1 cellular context compared by ENCODE assay signal in the genomic region with DNA sequence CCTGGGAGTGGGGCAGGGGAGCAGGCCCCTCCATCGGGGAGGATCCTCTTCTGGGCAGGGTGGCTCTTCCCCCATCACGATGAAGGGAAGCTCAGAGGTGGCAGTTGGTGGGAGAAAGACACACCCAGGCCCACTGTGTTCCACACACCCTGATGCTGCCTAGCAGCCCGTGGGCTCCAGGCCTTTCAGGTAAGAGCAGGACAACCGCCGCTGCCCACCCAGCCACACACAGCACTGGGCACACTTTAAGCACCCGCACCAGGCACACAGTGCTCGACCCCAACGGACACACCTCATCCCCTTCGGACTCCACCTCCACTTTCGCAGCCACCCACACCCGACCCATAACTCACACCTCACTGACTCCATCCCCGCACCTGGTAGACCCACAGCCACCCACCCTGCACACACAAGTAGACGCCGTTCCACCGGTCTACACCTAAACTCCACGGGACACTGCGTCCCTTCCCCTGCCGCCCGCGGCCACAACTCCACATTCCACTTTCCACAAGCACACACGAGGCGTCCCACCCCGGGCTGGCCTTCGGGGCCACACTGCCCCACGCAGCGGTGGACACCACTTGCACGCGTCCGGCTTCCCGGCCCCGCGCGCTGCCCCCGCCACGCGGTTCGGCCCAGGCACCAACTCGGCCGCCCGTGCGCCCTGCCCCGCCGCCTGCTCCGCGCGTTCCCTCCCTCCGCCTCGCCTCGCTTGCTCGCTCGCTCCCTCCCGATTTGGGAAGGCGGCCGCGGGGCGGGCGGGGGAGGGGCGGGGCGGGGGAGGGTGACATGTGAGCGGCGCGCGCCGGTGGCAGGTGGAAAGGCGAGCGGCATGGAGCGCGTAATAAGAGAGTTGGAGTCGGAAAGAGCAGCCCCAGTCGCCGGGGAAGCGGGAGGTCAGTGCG.
A peak's percentile ranks its signal among the peaks of the same experiment; 100 is the strongest.
TF ChIP-seq lines count a peak whose summit lies in the region.

A gene (plus strand): TSS at position 787 of the 905 bp plus-strand sequence. CDS start 307 bp downstream, outside the sequence.

TF ChIP-seq in HEK293, 187 proteins besides CTCF, POLR2A, EP300 and RAD21 (continued from another document and continues in another):
- TF ChIP-seq, protein P1, sequence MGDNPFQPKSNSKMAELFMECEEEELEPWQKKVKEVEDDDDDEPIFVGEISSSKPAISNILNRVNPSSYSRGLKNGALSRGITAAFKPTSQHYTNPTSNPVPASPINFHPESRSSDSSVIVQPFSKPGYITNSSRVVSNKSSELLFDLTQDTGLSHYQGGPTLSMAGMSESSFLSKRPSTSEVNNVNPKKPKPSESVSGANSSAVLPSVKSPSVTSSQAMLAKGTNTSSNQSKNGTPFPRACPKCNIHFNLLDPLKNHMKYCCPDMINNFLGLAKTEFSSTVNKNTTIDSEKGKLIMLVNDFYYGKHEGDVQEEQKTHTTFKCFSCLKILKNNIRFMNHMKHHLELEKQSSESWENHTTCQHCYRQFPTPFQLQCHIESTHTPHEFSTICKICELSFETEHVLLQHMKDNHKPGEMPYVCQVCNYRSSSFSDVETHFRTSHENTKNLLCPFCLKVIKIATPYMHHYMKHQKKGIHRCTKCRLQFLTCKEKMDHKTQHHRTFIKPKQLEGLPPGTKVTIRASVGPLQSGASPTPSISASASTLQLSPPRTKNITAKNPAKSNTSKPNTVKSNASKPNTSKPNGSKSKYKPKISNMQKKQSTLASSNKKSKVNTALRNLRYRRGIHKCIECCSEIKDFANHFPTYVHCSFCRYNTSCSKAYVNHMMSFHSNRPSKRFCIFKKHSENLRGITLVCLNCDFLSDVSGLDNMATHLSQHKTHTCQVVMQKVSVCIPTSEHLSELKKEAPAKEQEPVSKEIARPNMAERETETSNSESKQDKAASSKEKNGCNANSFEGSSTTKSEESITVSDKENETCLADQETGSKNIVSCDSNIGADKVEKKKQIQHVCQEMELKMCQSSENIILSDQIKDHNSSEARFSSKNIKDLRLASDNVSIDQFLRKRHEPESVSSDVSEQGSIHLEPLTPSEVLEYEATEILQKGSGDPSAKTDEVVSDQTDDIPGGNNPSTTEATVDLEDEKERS (tag by site-specific recombination; IDR thresholded peaks at IDR 0.05), result no peak
- peak; percentile 62 for TF ChIP-seq ZEB2 (tag by site-specific recombination; IDR thresholded peaks at IDR 0.05)
- peak; percentile 42; the same call in 1 of the 2 replicates for TF ChIP-seq ZNF777 (tag by site-specific recombination; IDR thresholded peaks at IDR 0.05; ENCODE audit: borderline replicate concordance)
- peak; percentile 35; the same call in 1 of the 2 replicates for TF ChIP-seq ZNF76 (tag by site-specific recombination; IDR thresholded peaks at IDR 0.05; ENCODE audit: borderline replicate concordance, low read depth)
- TF ChIP-seq, protein P2, sequence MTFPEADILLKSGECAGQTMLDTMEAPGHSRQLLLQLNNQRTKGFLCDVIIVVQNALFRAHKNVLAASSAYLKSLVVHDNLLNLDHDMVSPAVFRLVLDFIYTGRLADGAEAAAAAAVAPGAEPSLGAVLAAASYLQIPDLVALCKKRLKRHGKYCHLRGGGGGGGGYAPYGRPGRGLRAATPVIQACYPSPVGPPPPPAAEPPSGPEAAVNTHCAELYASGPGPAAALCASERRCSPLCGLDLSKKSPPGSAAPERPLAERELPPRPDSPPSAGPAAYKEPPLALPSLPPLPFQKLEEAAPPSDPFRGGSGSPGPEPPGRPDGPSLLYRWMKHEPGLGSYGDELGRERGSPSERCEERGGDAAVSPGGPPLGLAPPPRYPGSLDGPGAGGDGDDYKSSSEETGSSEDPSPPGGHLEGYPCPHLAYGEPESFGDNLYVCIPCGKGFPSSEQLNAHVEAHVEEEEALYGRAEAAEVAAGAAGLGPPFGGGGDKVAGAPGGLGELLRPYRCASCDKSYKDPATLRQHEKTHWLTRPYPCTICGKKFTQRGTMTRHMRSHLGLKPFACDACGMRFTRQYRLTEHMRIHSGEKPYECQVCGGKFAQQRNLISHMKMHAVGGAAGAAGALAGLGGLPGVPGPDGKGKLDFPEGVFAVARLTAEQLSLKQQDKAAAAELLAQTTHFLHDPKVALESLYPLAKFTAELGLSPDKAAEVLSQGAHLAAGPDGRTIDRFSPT (tag by site-specific recombination; IDR thresholded peaks at IDR 0.05), result peak; percentile 49; the same call in 1 of the 2 replicates
- TF ChIP-seq ZNF48 (tag by site-specific recombination; IDR thresholded peaks at IDR 0.05), result no peak
- no peak for TF ChIP-seq KLF9 (tag by site-specific recombination; IDR thresholded peaks at IDR 0.05; ENCODE audit: low read depth)
- peak; percentile 66 for TF ChIP-seq KLF7 (tag by site-specific recombination; IDR thresholded peaks at IDR 0.05; ENCODE audit: borderline replicate concordance)
- TF ChIP-seq MYNN (tag by site-specific recombination; IDR thresholded peaks at IDR 0.05; ENCODE audit: borderline replicate concordance), result peak; percentile 57; the same call in 1 of the 2 replicates
- TF ChIP-seq ZNF585B (tag by site-specific recombination; IDR thresholded peaks at IDR 0.05), result no peak
- TF ChIP-seq ZNF785 (tag by site-specific recombination; IDR thresholded peaks at IDR 0.05), result peak; percentile 72
- peak; percentile 54; the same call in 1 of the 2 replicates for TF ChIP-seq ZSCAN30 (tag by site-specific recombination; IDR thresholded peaks at IDR 0.05)
- peak; percentile 52 for TF ChIP-seq SP3 (tag by site-specific recombination; IDR thresholded peaks at IDR 0.05)
- TF ChIP-seq, protein P3, sequence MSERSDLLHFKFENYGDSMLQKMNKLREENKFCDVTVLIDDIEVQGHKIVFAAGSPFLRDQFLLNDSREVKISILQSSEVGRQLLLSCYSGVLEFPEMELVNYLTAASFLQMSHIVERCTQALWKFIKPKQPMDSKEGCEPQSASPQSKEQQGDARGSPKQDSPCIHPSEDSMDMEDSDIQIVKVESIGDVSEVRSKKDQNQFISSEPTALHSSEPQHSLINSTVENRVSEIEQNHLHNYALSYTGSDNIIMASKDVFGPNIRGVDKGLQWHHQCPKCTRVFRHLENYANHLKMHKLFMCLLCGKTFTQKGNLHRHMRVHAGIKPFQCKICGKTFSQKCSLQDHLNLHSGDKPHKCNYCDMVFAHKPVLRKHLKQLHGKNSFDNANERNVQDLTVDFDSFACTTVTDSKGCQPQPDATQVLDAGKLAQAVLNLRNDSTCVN (tag by site-specific recombination; optimal IDR thresholded peaks at IDR 0.05), result peak; percentile 87
- peak; percentile 27 for TF ChIP-seq ZIC2 (tag by site-specific recombination; IDR thresholded peaks at IDR 0.05)
- TF ChIP-seq ZNF654 (tag by site-specific recombination; IDR thresholded peaks at IDR 0.05; ENCODE audit: low read depth), result no peak
- TF ChIP-seq EGR2 (tag by site-specific recombination; IDR thresholded peaks at IDR 0.05; ENCODE audit: low read depth), result peak; percentile 93
- TF ChIP-seq ZNF23 (tag by site-specific recombination; IDR thresholded peaks at IDR 0.05; ENCODE audit: borderline replicate concordance), result no peak
- peak; percentile 97 for TF ChIP-seq ZNF335 (tag by site-specific recombination; conservative IDR thresholded peaks at IDR 0.05)
- no peak for TF ChIP-seq ZNF146 (tag by site-specific recombination; IDR thresholded peaks at IDR 0.05)
- no peak for TF ChIP-seq REPIN1 (tag by site-specific recombination; IDR thresholded peaks at IDR 0.05; ENCODE audit: low read depth)
- TF ChIP-seq ZNF223 (tag by site-specific recombination; IDR thresholded peaks at IDR 0.05), result no peak
- TF ChIP-seq ZNF521 (tag by site-specific recombination; IDR thresholded peaks at IDR 0.05), result no peak
- TF ChIP-seq BCL11B (tag by site-specific recombination; IDR thresholded peaks at IDR 0.05; ENCODE audit: low read depth), result peak; percentile 36; the same call in 1 of the 2 replicates
- TF ChIP-seq, protein P4, sequence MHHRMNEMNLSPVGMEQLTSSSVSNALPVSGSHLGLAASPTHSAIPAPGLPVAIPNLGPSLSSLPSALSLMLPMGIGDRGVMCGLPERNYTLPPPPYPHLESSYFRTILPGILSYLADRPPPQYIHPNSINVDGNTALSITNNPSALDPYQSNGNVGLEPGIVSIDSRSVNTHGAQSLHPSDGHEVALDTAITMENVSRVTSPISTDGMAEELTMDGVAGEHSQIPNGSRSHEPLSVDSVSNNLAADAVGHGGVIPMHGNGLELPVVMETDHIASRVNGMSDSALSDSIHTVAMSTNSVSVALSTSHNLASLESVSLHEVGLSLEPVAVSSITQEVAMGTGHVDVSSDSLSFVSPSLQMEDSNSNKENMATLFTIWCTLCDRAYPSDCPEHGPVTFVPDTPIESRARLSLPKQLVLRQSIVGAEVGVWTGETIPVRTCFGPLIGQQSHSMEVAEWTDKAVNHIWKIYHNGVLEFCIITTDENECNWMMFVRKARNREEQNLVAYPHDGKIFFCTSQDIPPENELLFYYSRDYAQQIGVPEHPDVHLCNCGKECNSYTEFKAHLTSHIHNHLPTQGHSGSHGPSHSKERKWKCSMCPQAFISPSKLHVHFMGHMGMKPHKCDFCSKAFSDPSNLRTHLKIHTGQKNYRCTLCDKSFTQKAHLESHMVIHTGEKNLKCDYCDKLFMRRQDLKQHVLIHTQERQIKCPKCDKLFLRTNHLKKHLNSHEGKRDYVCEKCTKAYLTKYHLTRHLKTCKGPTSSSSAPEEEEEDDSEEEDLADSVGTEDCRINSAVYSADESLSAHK (tag by site-specific recombination; IDR thresholded peaks at IDR 0.05), result 0 out of 2 replicates have a peak, but pooled peaks have one; percentile 25
- TF ChIP-seq KLF1 (tag by site-specific recombination; IDR thresholded peaks at IDR 0.05), result peak; percentile 83
- TF ChIP-seq ZNF174 (tag by site-specific recombination; IDR thresholded peaks at IDR 0.05), result no peak
- no peak for TF ChIP-seq ZNF549 (tag by site-specific recombination; IDR thresholded peaks at IDR 0.05)
- TF ChIP-seq, protein P5, sequence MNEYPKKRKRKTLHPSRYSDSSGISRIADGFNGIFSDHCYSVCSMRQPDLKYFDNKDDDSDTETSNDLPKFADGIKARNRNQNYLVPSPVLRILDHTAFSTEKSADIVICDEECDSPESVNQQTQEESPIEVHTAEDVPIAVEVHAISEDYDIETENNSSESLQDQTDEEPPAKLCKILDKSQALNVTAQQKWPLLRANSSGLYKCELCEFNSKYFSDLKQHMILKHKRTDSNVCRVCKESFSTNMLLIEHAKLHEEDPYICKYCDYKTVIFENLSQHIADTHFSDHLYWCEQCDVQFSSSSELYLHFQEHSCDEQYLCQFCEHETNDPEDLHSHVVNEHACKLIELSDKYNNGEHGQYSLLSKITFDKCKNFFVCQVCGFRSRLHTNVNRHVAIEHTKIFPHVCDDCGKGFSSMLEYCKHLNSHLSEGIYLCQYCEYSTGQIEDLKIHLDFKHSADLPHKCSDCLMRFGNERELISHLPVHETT (tag by site-specific recombination; IDR thresholded peaks at IDR 0.05), result 0 out of 2 replicates have a peak, but pooled peaks have one; percentile 21
- TF ChIP-seq ZNF792 (tag by site-specific recombination; IDR thresholded peaks at IDR 0.05), result peak; percentile 74; the same call in 1 of the 2 replicates
- no peak for TF ChIP-seq ZNF211 (tag by site-specific recombination; IDR thresholded peaks at IDR 0.05; ENCODE audit: low read depth)
- TF ChIP-seq ZBTB1 (tag by site-specific recombination; IDR thresholded peaks at IDR 0.05), result peak; percentile 53; the same call in 1 of the 2 replicates
- TF ChIP-seq MEIS1 (CRISPR knock-in tag; IDR thresholded peaks at IDR 0.05; ENCODE audit: borderline replicate concordance), result no peak
- TF ChIP-seq ZNF324 (tag by site-specific recombination; IDR thresholded peaks at IDR 0.05), result 0 out of 2 replicates have a peak, but pooled peaks have one; percentile 32
- TF ChIP-seq ZNF473 (tag by site-specific recombination; IDR thresholded peaks at IDR 0.05), result peak; percentile 25; the same call in 1 of the 2 replicates
- TF ChIP-seq ZNF423 (tag by site-specific recombination; IDR thresholded peaks at IDR 0.05), result peak; percentile 20; the same call in 1 of the 2 replicates
- TF ChIP-seq, protein P6, sequence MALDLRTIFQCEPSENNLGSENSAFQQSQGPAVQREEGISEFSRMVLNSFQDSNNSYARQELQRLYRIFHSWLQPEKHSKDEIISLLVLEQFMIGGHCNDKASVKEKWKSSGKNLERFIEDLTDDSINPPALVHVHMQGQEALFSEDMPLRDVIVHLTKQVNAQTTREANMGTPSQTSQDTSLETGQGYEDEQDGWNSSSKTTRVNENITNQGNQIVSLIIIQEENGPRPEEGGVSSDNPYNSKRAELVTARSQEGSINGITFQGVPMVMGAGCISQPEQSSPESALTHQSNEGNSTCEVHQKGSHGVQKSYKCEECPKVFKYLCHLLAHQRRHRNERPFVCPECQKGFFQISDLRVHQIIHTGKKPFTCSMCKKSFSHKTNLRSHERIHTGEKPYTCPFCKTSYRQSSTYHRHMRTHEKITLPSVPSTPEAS (tag by site-specific recombination; IDR thresholded peaks at IDR 0.05), result 0 out of 2 replicates have a peak, but pooled peaks have one; percentile 14
- no peak for TF ChIP-seq ZNF138 (tag by site-specific recombination; IDR thresholded peaks at IDR 0.05; ENCODE audit: borderline replicate concordance)
- TF ChIP-seq ZNF10 (tag by site-specific recombination; IDR thresholded peaks at IDR 0.05), result no peak; the same call in 1 of the 2 replicates
- TF ChIP-seq ZNF560 (tag by site-specific recombination; IDR thresholded peaks at IDR 0.05; ENCODE audit: borderline replicate concordance), result no peak
- TF ChIP-seq, protein P7, sequence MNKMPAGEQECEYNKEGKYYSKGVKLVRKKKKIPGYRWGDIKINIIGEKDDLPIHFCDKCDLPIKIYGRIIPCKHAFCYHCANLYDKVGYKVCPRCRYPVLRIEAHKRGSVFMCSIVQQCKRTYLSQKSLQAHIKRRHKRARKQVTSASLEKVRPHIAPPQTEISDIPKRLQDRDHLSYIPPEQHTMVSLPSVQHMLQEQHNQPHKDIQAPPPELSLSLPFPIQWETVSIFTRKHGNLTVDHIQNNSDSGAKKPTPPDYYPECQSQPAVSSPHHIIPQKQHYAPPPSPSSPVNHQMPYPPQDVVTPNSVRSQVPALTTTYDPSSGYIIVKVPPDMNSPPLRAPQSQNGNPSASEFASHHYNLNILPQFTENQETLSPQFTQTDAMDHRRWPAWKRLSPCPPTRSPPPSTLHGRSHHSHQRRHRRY (tag by site-specific recombination; IDR thresholded peaks at IDR 0.05), result peak; percentile 59; the same call in 1 of the 2 replicates
